In genomic region chr4:139266583-139267257, GRCh38 we compare ENCODE assay signal across 1 cellular context.
TF ChIP-seq lines count a peak whose summit lies in the region.

No MANE protein-coding gene starts in this region.

TF ChIP-seq in K562, 482 proteins besides CTCF, POLR2A, EP300 and RAD21 (continued from another document and continues in another):
- TF ChIP-seq MAX (CRISPR knock-in tag; IDR thresholded peaks at IDR 0.05) (peak; percentile 86), SREBF2 (CRISPR knock-in tag; IDR thresholded peaks at IDR 0.05) (no peak), CHAMP1 (IDR thresholded peaks at IDR 0.05) (no peak), GMEB1 (CRISPR knock-in tag; IDR thresholded peaks at IDR 0.05) (no peak), ZNF282 (CRISPR knock-in tag; IDR thresholded peaks at IDR 0.05) (no peak), ZNF121 (CRISPR knock-in tag; conservative IDR thresholded peaks at IDR 0.05) (no peak), MCM3 (IDR thresholded peaks at IDR 0.05) (no peak), ZNF518B (CRISPR knock-in tag; IDR thresholded peaks at IDR 0.05) (no peak), CHD1 (IDR thresholded peaks at IDR 0.05; ENCODE audit: low read length) (no peak), ELF4 (CRISPR knock-in tag; IDR thresholded peaks at IDR 0.05) (no peak), ZNF551 (CRISPR knock-in tag; IDR thresholded peaks at IDR 0.05) (no peak), FOXJ2 (tag; IDR thresholded peaks at IDR 0.05) (no peak), ZBTB49 (CRISPR knock-in tag; IDR thresholded peaks at IDR 0.05; ENCODE audit: borderline replicate concordance) (no peak), MNT (conservative IDR thresholded peaks at IDR 0.05) (peak; percentile 80 to 86), ZNF232 (CRISPR knock-in tag; IDR thresholded peaks at IDR 0.05) (no peak), PKNOX1 (IDR thresholded peaks at IDR 0.05) (peak; percentile 94), ZNF511 (CRISPR knock-in tag; IDR thresholded peaks at IDR 0.05) (no peak), ZHX1 (conservative IDR thresholded peaks at IDR 0.05; ENCODE audit: low read length) (no peak), USF1 (CRISPR knock-in tag; IDR thresholded peaks at IDR 0.05) (peak; percentile 99), ZBTB1 (CRISPR knock-in tag; IDR thresholded peaks at IDR 0.05; ENCODE audit: borderline replicate concordance, low read depth) (peak; percentile 72; the same call in 1 of the 2 replicates), SNRNP70 (optimal IDR thresholded peaks at IDR 0.05; ENCODE audit: low read depth, low read length) (no peak), LARP7 (IDR thresholded peaks at IDR 0.05) (no peak), CC2D1A (IDR thresholded peaks at IDR 0.05) (no peak), PTTG1 (tag; IDR thresholded peaks at IDR 0.05; ENCODE audit: low read depth) (no peak), HCFC1 (IDR thresholded peaks at IDR 0.05; ENCODE audit: low read depth, low read length) (no peak), MLLT1 (IDR thresholded peaks at IDR 0.05) (peak in 1 of 2 experiments; percentile 92; a peak in 2 of 4 replicates), STAT6 (CRISPR knock-in tag; IDR thresholded peaks at IDR 0.05) (no peak), KLF6 (CRISPR knock-in tag; IDR thresholded peaks at IDR 0.05; ENCODE audit: borderline replicate concordance) (no peak), ZNF444 (CRISPR knock-in tag; IDR thresholded peaks at IDR 0.05) (no peak), ARHGAP35 (IDR thresholded peaks at IDR 0.05; ENCODE audit: partially characterized antibody) (no peak), RFX7 (CRISPR knock-in tag; IDR thresholded peaks at IDR 0.05) (no peak), CXXC5 (CRISPR knock-in tag; IDR thresholded peaks at IDR 0.05) (peak; percentile 70), ATF7 (IDR thresholded peaks at IDR 0.05) (peak; percentile 73), HINFP (tag; conservative IDR thresholded peaks at IDR 0.05; ENCODE audit: low read depth) (no peak)
